1 cellular context compared by ENCODE assay signal in the genomic region with DNA sequence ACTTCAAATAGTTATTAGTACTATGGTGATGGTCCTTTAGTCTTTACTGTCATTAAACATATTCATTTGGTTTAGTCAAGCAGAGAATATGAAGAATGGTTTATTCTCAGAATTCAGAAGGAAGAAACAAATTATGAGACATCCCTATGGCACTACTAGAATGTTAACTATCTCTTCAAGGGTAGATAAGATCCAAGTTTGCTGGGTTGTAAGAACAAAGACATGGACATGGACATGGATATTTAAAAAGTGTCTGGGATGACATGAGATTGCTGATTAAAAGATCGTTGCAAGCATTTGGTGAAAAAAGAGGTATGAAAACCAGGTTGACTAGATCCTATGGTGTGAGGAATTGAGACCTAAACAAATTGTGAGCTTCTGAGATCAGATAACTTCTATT.
TF ChIP-seq lines count a peak whose summit lies in the region.

No MANE protein-coding gene starts in this region.

TF ChIP-seq in IMR-90, 13 proteins besides CTCF, POLR2A, EP300 and RAD21 (continued from another document):
- TF ChIP-seq RFX5 (IDR thresholded peaks at IDR 0.05; ENCODE audit: low read depth, low read length) = no peak
TF ChIP-seq in IMR-90: peak in this region for 0.
